ENCODE assay signal across 1 cellular context in the genomic region with DNA sequence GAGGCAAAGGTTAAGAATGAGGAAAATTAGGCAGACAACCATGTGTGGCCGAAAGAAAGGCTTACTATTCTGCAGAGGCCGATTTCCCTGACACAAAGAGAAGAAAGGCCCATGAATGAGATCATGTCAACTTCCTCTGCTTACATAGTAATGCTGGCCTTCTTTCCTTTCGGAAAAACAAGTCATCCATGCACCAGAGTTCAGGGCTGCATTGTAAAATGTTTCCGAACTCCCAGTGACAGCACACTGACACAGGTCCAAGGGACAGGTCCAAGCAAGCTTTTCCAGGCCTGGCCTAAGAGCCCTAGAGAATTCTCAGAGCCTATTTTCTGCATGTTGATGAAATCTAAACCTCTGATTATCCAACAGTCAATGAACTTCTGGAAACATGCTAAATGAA.
TF ChIP-seq lines count a peak whose summit lies in the region.

No MANE protein-coding gene starts in this region.

TF ChIP-seq in HepG2, 621 proteins besides CTCF, POLR2A, EP300 and RAD21 (continued from another document and continues in another):
- TF ChIP-seq CEBPZ (IDR thresholded peaks at IDR 0.05; ENCODE audit: low read length) (no peak), TAF1 (CRISPR knock-in tag; IDR thresholded peaks at IDR 0.05) (no peak), SOX6 (IDR thresholded peaks at IDR 0.05) (no peak), SOX6 (CRISPR knock-in tag; IDR thresholded peaks at IDR 0.05) (peak; percentile 78), XRCC5 (optimal IDR thresholded peaks at IDR 0.05; ENCODE audit: low read length) (peak; percentile 35), NFKBIZ (CRISPR knock-in tag; IDR thresholded peaks at IDR 0.05) (no peak), SIN3B (IDR thresholded peaks at IDR 0.05; ENCODE audit: low read length) (no peak), RFX1 (IDR thresholded peaks at IDR 0.05) (no peak), ZFYVE20 (CRISPR knock-in tag; IDR thresholded peaks at IDR 0.05; ENCODE audit: borderline replicate concordance, low read depth) (no peak), NR2F6 (IDR thresholded peaks at IDR 0.05) (peak; percentile 31; the same call in 1 of the 2 replicates), NR2F6 (CRISPR knock-in tag; IDR thresholded peaks at IDR 0.05) (peak; percentile 36; the same call in 1 of the 2 replicates), POLR2AphosphoS2 (IDR thresholded peaks at IDR 0.05; ENCODE audit: low read depth, low read length) (no peak), ZNF564 (CRISPR knock-in tag; IDR thresholded peaks at IDR 0.05) (no peak), ZNF367 (CRISPR knock-in tag; IDR thresholded peaks at IDR 0.05; ENCODE audit: borderline replicate concordance) (no peak), POGZ (CRISPR knock-in tag; IDR thresholded peaks at IDR 0.05) (peak; percentile 63; the same call in 1 of the 2 replicates), CAMTA2 (CRISPR knock-in tag; IDR thresholded peaks at IDR 0.05; ENCODE audit: borderline replicate concordance) (no peak), CBX1 (IDR thresholded peaks at IDR 0.05; ENCODE audit: low read depth) (no peak), SUZ12 (IDR thresholded peaks at IDR 0.05; ENCODE audit: low read depth, low read length) (no peak), ZNF276 (CRISPR knock-in tag; IDR thresholded peaks at IDR 0.05; ENCODE audit: low read depth) (no peak), ZNF784 (CRISPR knock-in tag; IDR thresholded peaks at IDR 0.05; ENCODE audit: borderline replicate concordance) (no peak), HNF4A (CRISPR knock-in tag; IDR thresholded peaks at IDR 0.05) (peak; percentile 52), ZBTB33 (CRISPR knock-in tag; IDR thresholded peaks at IDR 0.05) (no peak), ZNF253 (CRISPR knock-in tag; IDR thresholded peaks at IDR 0.05; ENCODE audit: borderline replicate concordance) (no peak), SOX13 (IDR thresholded peaks at IDR 0.05) (no peak), SOX13 (CRISPR knock-in tag; conservative IDR thresholded peaks at IDR 0.05 in 1 of 2, IDR thresholded peaks at IDR 0.05 in 1 of 2) (peak in 1 of 2 experiments; percentile 59; a peak in 1 of 4 replicates), NR2F2 (IDR thresholded peaks at IDR 0.05; ENCODE audit: borderline replicate concordance, low read depth) (no peak), CCDC6 (CRISPR knock-in tag; IDR thresholded peaks at IDR 0.05) (no peak), MBNL3 (CRISPR knock-in tag; conservative IDR thresholded peaks at IDR 0.05) (no peak), ZNF746 (CRISPR knock-in tag; IDR thresholded peaks at IDR 0.05) (no peak), NCOR1 (IDR thresholded peaks at IDR 0.05; ENCODE audit: borderline replicate concordance, low read length) (no peak), TARDBP (CRISPR knock-in tag; IDR thresholded peaks at IDR 0.05) (peak; percentile 52; the same call in 1 of the 2 replicates)
- TF ChIP-seq, protein P1, sequence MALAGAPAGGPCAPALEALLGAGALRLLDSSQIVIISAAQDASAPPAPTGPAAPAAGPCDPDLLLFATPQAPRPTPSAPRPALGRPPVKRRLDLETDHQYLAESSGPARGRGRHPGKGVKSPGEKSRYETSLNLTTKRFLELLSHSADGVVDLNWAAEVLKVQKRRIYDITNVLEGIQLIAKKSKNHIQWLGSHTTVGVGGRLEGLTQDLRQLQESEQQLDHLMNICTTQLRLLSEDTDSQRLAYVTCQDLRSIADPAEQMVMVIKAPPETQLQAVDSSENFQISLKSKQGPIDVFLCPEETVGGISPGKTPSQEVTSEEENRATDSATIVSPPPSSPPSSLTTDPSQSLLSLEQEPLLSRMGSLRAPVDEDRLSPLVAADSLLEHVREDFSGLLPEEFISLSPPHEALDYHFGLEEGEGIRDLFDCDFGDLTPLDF (CRISPR knock-in tag; IDR thresholded peaks at IDR 0.05): no peak
- TF ChIP-seq, protein P2, sequence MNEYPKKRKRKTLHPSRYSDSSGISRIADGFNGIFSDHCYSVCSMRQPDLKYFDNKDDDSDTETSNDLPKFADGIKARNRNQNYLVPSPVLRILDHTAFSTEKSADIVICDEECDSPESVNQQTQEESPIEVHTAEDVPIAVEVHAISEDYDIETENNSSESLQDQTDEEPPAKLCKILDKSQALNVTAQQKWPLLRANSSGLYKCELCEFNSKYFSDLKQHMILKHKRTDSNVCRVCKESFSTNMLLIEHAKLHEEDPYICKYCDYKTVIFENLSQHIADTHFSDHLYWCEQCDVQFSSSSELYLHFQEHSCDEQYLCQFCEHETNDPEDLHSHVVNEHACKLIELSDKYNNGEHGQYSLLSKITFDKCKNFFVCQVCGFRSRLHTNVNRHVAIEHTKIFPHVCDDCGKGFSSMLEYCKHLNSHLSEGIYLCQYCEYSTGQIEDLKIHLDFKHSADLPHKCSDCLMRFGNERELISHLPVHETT (CRISPR knock-in tag; conservative IDR thresholded peaks at IDR 0.05): no peak
- TF ChIP-seq, protein P3, sequence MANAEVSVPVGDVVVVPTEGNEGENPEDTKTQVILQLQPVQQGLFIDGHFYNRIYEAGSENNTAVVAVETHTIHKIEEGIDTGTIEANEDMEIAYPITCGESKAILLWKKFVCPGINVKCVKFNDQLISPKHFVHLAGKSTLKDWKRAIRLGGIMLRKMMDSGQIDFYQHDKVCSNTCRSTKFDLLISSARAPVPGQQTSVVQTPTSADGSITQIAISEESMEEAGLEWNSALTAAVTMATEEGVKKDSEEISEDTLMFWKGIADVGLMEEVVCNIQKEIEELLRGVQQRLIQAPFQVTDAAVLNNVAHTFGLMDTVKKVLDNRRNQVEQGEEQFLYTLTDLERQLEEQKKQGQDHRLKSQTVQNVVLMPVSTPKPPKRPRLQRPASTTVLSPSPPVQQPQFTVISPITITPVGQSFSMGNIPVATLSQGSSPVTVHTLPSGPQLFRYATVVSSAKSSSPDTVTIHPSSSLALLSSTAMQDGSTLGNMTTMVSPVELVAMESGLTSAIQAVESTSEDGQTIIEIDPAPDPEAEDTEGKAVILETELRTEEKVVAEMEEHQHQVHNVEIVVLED (CRISPR knock-in tag; IDR thresholded peaks at IDR 0.05; ENCODE audit: borderline replicate concordance): peak; percentile 27; the same call in 1 of the 2 replicates
- TF ChIP-seq, protein P4, sequence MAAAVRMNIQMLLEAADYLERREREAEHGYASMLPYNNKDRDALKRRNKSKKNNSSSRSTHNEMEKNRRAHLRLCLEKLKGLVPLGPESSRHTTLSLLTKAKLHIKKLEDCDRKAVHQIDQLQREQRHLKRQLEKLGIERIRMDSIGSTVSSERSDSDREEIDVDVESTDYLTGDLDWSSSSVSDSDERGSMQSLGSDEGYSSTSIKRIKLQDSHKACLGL (CRISPR knock-in tag; IDR thresholded peaks at IDR 0.05): no peak
- TF ChIP-seq, protein P5, sequence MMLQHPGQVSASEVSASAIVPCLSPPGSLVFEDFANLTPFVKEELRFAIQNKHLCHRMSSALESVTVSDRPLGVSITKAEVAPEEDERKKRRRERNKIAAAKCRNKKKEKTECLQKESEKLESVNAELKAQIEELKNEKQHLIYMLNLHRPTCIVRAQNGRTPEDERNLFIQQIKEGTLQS (CRISPR knock-in tag; IDR thresholded peaks at IDR 0.05): no peak
- TF ChIP-seq, protein P6, sequence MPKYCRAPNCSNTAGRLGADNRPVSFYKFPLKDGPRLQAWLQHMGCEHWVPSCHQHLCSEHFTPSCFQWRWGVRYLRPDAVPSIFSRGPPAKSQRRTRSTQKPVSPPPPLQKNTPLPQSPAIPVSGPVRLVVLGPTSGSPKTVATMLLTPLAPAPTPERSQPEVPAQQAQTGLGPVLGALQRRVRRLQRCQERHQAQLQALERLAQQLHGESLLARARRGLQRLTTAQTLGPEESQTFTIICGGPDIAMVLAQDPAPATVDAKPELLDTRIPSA (CRISPR knock-in tag; IDR thresholded peaks at IDR 0.05; ENCODE audit: borderline replicate concordance): no peak
- TF ChIP-seq, protein P7, sequence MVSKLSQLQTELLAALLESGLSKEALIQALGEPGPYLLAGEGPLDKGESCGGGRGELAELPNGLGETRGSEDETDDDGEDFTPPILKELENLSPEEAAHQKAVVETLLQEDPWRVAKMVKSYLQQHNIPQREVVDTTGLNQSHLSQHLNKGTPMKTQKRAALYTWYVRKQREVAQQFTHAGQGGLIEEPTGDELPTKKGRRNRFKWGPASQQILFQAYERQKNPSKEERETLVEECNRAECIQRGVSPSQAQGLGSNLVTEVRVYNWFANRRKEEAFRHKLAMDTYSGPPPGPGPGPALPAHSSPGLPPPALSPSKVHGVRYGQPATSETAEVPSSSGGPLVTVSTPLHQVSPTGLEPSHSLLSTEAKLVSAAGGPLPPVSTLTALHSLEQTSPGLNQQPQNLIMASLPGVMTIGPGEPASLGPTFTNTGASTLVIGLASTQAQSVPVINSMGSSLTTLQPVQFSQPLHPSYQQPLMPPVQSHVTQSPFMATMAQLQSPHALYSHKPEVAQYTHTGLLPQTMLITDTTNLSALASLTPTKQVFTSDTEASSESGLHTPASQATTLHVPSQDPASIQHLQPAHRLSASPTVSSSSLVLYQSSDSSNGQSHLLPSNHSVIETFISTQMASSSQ (IDR thresholded peaks at IDR 0.05; ENCODE audit: low read depth): no peak
- TF ChIP-seq, protein P7 (CRISPR knock-in tag; IDR thresholded peaks at IDR 0.05; ENCODE audit: borderline replicate concordance): peak; percentile 40; the same call in 1 of the 2 replicates
- TF ChIP-seq, protein P8, sequence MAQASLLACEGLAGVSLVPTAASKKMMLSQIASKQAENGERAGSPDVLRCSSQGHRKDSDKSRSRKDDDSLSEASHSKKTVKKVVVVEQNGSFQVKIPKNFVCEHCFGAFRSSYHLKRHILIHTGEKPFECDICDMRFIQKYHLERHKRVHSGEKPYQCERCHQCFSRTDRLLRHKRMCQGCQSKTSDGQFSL (CRISPR knock-in tag; IDR thresholded peaks at IDR 0.05): no peak
